Comparison of ENCODE assay signal across 1 cellular context in the genomic region with DNA sequence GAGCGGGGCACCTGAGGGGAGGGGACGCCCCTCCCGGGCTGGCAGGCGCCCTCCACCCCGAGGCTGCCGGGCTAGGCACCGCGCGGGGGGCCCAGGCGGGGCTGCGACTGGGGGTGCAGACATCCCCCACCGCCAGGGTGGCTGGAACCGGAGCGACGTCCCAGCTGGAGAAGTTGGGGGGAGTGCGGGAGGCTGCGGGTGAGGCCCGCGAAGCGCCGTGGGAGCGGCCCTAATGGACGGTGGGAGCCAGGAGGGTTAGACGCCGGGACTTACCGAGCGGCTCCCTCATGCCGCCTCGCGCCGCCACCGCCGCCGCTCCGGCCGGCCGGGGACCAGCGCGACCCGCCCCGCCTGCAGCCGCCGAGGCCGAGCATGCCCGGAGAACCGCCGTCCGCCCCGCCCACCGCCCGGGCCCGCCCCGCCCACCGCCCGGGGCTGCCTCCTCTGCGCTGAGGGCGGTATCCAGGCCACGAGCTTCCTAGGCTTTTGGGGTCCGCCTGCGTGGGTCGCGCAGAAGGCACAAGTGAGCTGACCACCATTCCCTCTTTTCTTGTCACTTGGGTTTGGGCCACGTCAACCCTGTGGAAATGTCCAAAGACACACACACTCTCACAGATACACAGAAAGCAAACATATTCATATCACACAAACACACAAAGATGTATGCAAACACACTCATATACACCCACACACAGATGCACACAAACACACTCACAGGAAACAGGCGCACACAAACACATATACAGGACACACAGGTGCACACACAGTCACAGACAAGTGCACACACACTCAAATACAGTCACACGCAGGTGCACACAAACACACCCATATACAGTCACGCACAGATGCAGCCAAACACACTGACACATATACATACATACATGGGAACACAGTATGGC.
TF ChIP-seq lines count a peak whose summit lies in the region.

A gene with protein sequence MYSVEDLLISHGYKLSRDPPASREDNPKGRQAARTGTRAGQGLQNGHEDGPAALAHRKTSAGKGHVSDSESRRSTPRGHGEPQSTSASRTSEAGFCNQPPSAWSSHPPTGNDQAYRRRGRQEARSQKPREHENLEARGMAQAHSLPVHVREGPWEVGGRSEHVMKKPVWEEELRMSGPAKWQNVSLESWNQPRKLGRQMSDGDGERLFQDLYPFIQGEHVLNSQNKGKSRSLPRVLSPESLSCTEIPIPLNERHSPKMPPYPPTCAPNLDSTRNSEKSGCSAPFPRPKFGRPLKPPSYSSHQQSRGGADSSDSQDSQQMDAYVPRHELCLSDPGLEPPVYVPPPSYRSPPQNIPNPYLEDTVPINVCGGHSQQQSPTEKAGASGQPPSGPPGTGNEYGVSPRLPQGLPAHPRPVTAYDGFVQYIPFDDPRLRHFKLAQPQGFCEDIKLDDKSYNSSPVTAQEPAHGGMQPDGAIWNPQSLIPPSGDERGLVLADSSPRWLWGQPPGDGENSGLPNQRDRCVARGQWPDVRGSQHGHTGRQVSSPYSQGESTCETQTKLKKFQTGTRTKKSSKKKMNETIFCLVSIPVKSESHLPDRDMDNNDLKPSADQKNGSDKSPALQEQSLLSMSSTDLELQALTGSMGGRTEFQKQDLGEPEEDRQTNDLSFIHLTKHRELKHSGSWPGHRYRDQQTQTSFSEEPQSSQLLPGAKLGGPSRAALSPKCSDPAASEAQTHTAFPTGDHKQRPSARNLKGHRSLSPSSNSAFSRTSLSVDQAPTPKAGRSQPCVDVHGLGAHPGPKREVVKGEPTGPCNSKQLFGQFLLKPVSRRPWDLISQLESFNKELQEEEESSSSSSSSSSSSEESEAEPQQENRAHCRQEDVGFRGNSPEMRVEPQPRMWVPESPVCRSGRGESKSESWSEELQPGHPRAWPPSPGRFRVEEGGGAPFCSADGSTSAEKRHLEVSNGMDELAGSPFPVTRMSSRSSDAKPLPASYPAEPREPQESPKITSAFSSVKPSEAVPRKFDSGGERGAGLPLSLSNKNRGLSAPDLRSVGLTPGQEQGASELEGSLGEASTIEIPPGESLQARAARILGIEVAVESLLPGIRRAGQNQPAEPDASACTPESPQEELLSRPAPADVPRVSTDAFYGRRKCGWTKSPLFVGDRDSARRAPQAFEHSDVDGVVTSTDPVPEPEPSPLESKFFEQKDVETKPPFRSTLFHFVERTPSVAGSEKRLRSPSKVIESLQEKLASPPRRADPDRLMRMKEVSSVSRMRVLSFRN (N-terminal part only) (minus strand): TSS at position 378 of the 899 bp plus-strand sequence. CDS start 11,774 bp downstream, outside the sequence.

TF ChIP-seq in WTC11, 78 proteins besides CTCF, POLR2A, EP300 and RAD21 (continued from another document):
- TF ChIP-seq, protein P1, sequence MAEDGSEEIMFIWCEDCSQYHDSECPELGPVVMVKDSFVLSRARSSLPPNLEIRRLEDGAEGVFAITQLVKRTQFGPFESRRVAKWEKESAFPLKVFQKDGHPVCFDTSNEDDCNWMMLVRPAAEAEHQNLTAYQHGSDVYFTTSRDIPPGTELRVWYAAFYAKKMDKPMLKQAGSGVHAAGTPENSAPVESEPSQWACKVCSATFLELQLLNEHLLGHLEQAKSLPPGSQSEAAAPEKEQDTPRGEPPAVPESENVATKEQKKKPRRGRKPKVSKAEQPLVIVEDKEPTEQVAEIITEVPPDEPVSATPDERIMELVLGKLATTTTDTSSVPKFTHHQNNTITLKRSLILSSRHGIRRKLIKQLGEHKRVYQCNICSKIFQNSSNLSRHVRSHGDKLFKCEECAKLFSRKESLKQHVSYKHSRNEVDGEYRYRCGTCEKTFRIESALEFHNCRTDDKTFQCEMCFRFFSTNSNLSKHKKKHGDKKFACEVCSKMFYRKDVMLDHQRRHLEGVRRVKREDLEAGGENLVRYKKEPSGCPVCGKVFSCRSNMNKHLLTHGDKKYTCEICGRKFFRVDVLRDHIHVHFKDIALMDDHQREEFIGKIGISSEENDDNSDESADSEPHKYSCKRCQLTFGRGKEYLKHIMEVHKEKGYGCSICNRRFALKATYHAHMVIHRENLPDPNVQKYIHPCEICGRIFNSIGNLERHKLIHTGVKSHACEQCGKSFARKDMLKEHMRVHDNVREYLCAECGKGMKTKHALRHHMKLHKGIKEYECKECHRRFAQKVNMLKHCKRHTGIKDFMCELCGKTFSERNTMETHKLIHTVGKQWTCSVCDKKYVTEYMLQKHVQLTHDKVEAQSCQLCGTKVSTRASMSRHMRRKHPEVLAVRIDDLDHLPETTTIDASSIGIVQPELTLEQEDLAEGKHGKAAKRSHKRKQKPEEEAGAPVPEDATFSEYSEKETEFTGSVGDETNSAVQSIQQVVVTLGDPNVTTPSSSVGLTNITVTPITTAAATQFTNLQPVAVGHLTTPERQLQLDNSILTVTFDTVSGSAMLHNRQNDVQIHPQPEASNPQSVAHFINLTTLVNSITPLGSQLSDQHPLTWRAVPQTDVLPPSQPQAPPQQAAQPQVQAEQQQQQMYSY (CRISPR knock-in tag; IDR thresholded peaks at IDR 0.05): no peak
- TF ChIP-seq RORB (CRISPR knock-in tag; IDR thresholded peaks at IDR 0.05) (no peak), KAT7 (CRISPR knock-in tag; IDR thresholded peaks at IDR 0.05; ENCODE audit: borderline replicate concordance) (no peak), ZNF416 (CRISPR knock-in tag; IDR thresholded peaks at IDR 0.05) (no peak), TEAD1 (CRISPR knock-in tag; IDR thresholded peaks at IDR 0.05) (no peak), PRRX2 (CRISPR knock-in tag; IDR thresholded peaks at IDR 0.05) (no peak)
- TF ChIP-seq, protein P2, sequence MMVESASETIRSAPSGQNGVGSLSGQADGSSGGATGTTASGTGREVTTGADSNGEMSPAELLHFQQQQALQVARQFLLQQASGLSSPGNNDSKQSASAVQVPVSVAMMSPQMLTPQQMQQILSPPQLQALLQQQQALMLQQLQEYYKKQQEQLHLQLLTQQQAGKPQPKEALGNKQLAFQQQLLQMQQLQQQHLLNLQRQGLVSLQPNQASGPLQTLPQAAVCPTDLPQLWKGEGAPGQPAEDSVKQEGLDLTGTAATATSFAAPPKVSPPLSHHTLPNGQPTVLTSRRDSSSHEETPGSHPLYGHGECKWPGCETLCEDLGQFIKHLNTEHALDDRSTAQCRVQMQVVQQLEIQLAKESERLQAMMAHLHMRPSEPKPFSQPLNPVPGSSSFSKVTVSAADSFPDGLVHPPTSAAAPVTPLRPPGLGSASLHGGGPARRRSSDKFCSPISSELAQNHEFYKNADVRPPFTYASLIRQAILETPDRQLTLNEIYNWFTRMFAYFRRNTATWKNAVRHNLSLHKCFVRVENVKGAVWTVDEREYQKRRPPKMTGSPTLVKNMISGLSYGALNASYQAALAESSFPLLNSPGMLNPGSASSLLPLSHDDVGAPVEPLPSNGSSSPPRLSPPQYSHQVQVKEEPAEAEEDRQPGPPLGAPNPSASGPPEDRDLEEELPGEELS (CRISPR knock-in tag; IDR thresholded peaks at IDR 0.05): no peak
